Comparison of ENCODE assay signal across 17 cellular contexts in the genomic region with DNA sequence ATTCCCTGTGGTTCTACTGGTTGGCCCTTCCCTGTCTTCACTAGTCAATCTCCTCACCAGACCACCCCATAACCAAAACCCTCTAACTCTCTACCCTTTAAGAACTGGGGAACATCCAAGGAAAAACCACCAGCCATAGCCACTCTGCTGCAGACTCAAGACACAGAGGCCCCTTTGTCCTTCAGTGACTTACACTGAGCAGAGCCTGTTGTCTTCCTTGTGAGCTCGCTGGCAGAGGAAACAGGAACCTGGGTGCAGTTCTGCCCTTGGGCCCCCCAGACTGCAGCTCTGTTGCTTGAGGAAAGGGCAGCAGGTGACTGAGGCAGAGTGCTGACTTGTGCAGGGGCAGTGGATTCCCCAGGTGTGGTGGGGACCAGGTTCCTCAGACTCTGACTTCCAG. TPM values are rescaled to one million over a fixed set of nuclear protein-coding genes. Genes with fewer than 3 reads are reported as not detected.
DNase-seq lines count a peak whose midpoint lies in the region; ATAC-seq lines count a peak whose summit lies in the region.
"Had no signal": no experiment of that assay in that cellular context is flagged by ENCODE, and none has a peak within 500 bp of the region (broad histone marks: within the 10 kb centered on the region; RNA-seq: fewer than 3 reads in every experiment).

No MANE protein-coding gene starts in this region.

- DNase-seq in activated CD4-positive, alpha-beta T cell treated with anti-CD3 and anti-CD28 coated beads, Interleukin-2, amount 10 ng/mL, durations not matched to agents 24 days and 14 days: no peak
- DNase-seq in activated CD4-positive, alpha-beta T cell treated with anti-CD3 and anti-CD28 coated beads, Interleukin-2, amount 50 U/mL, for 48 hours: no peak
- DNase-seq in Kasumi-1 (lab: John Stamatoyannopoulos, UW) (peak; percentile 48 to 49), NCI-H1417 treated with DMSO at 0.1 percent for 48 hours (lab: John Stamatoyannopoulos, UW) (no peak), NCI-H1105 (lab: John Stamatoyannopoulos, UW) (no peak)
- no peak for DNase-seq in activated naive CD8-positive, alpha-beta T cell treated with anti-CD3 and anti-CD28 coated beads, Interleukin-2, amount 10 ng/mL, durations not matched to agents 7 days and 5 days
- DNase-seq in natural killer cell treated with Interleukin-12 subunit alpha and Interleukin-12 subunit beta and Interleukin-15 and Interleukin-18, amount 100 ng/mL, for 72 hours (ENCODE audit: low spot score): no peak
- DNase-seq: DMS79 treated with DMSO at 0.1 percent for 48 hours, mesendoderm, NCI-H1436 treated with DMSO at 0.1 percent for 48 hours, stomach, uterus had no signal

- H3K36me3 Mint-ChIP-seq in activated CD4-positive, alpha-beta T cell treated with anti-CD3 and anti-CD28 coated beads, Interleukin-2, amount 10 ng/mL, durations not matched to agents 24 days and 14 days (ENCODE audit: low read depth): peaks cover 80% of the 10 kb centered on the region
- peaks cover 49% of the 10 kb centered on the region for H3K36me3 Mint-ChIP-seq in activated naive CD8-positive, alpha-beta T cell treated with anti-CD3 and anti-CD28 coated beads, Interleukin-2, amount 10 ng/mL, durations not matched to agents 7 days and 5 days
- peaks cover 37% of the 10 kb centered on the region for H3K36me3 Mint-ChIP-seq in natural killer cell treated with Interleukin-12 subunit alpha and Interleukin-12 subunit beta and Interleukin-15 and Interleukin-18, amount 100 ng/mL, for 72 hours
- H3K36me3 Mint-ChIP-seq: neural progenitor cell had no signal

- peaks cover 66% of the 10 kb centered on the region for H3K4me1 Mint-ChIP-seq in activated CD4-positive, alpha-beta T cell treated with anti-CD3 and anti-CD28 coated beads, Interleukin-2, amount 10 ng/mL, durations not matched to agents 24 days and 14 days
- peaks cover 63% of the 10 kb centered on the region for H3K4me1 Mint-ChIP-seq in activated naive CD8-positive, alpha-beta T cell treated with anti-CD3 and anti-CD28 coated beads, Interleukin-2, amount 10 ng/mL, durations not matched to agents 7 days and 5 days
- peaks cover 39 to 48% of the 10 kb centered on the region in 2 donors for H3K4me1 Mint-ChIP-seq in natural killer cell treated with Interleukin-12 subunit alpha and Interleukin-12 subunit beta and Interleukin-15 and Interleukin-18, amount 100 ng/mL, for 72 hours (ENCODE audit: low read depth in 2 of 2)
- H3K4me1 Mint-ChIP-seq: neural progenitor cell had no signal

- H3K27me3 Mint-ChIP-seq in activated CD4-positive, alpha-beta T cell treated with anti-CD3 and anti-CD28 coated beads, Interleukin-2, amount 10 ng/mL, durations not matched to agents 24 days and 14 days: no peaks in the 10 kb centered on the region
- H3K27me3 Mint-ChIP-seq in activated naive CD8-positive, alpha-beta T cell treated with anti-CD3 and anti-CD28 coated beads, Interleukin-2, amount 10 ng/mL, durations not matched to agents 7 days and 5 days: no peaks in the 10 kb centered on the region
- H3K27me3 Mint-ChIP-seq in natural killer cell treated with Interleukin-12 subunit alpha and Interleukin-12 subunit beta and Interleukin-15 and Interleukin-18, amount 100 ng/mL, for 72 hours: no peaks in the 10 kb centered on the region

- H3K4me3 Mint-ChIP-seq in activated CD4-positive, alpha-beta T cell treated with anti-CD3 and anti-CD28 coated beads, Interleukin-2, amount 10 ng/mL, durations not matched to agents 24 days and 14 days: no peak overlapping the region
- no peak overlapping the region for H3K4me3 Mint-ChIP-seq in activated naive CD8-positive, alpha-beta T cell treated with anti-CD3 and anti-CD28 coated beads, Interleukin-2, amount 10 ng/mL, durations not matched to agents 7 days and 5 days
- H3K4me3 Mint-ChIP-seq in natural killer cell treated with Interleukin-12 subunit alpha and Interleukin-12 subunit beta and Interleukin-15 and Interleukin-18, amount 100 ng/mL, for 72 hours: no peak overlapping the region
- H3K4me3 Mint-ChIP-seq: neural progenitor cell had no signal

- intact Hi-C loops in activated CD4-positive, alpha-beta T cell treated with anti-CD3 and anti-CD28 coated beads, Interleukin-2, amount 10 ng/mL, durations not matched to agents 24 days and 14 days (cut with micrococcal nuclease): no loop called here

- H3K27ac Mint-ChIP-seq in activated CD4-positive, alpha-beta T cell treated with anti-CD3 and anti-CD28 coated beads, Interleukin-2, amount 10 ng/mL, durations not matched to agents 24 days and 14 days: peak overlapping the region; percentile 85
- peak overlapping the region; percentile 78 for H3K27ac Mint-ChIP-seq in activated naive CD8-positive, alpha-beta T cell treated with anti-CD3 and anti-CD28 coated beads, Interleukin-2, amount 10 ng/mL, durations not matched to agents 7 days and 5 days
- H3K27ac Mint-ChIP-seq in natural killer cell treated with Interleukin-12 subunit alpha and Interleukin-12 subunit beta and Interleukin-15 and Interleukin-18, amount 100 ng/mL, for 72 hours: peak overlapping the region; percentile 56 to 62
- H3K27ac Mint-ChIP-seq: neural progenitor cell had no signal

- H3K9me3 Mint-ChIP-seq in activated CD4-positive, alpha-beta T cell treated with anti-CD3 and anti-CD28 coated beads, Interleukin-2, amount 10 ng/mL, durations not matched to agents 24 days and 14 days: no peaks in the 10 kb centered on the region
- no peaks in the 10 kb centered on the region for H3K9me3 Mint-ChIP-seq in activated naive CD8-positive, alpha-beta T cell treated with anti-CD3 and anti-CD28 coated beads, Interleukin-2, amount 10 ng/mL, durations not matched to agents 7 days and 5 days
- H3K9me3 Mint-ChIP-seq in natural killer cell treated with Interleukin-12 subunit alpha and Interleukin-12 subunit beta and Interleukin-15 and Interleukin-18, amount 100 ng/mL, for 72 hours: no peaks in the 10 kb centered on the region
- H3K9me3 Mint-ChIP-seq: neural progenitor cell had no signal

- ATAC-seq in activated naive CD8-positive, alpha-beta T cell treated with anti-CD3 and anti-CD28 coated beads, Interleukin-2, amount 10 ng/mL, durations not matched to agents 7 days and 5 days (ENCODE audit: low read depth): peak; percentile 7
- no peak for ATAC-seq in natural killer cell treated with Interleukin-12 subunit alpha and Interleukin-12 subunit beta and Interleukin-15 and Interleukin-18, amount 100 ng/mL, for 72 hours
- no peak for ATAC-seq in GM18867 (IDR thresholded peaks at IDR 0.05; ENCODE audit: unreplicated experiment)
- ATAC-seq: A549, Panc1, SK-N-SH treated with all-trans-retinoic acid at 6 μM for 48 hours had no signal

- POLR2A ChIA-PET in activated naive CD8-positive, alpha-beta T cell treated with anti-CD3 and anti-CD28 coated beads, Interleukin-2, amount 10 ng/mL, durations not matched to agents 7 days and 5 days (lab: Charles Lee): interaction anchor here (0.6 to 2.2 kb wide), 2 partner anchors 16 to 26 kb away, joined by 5 to 19 read pairs; no protein-coding TSS in a partner anchor

RNA-seq across cellular contexts. Expression of gene ZC3HAV1, which starts 30.6 kb away (rescaled TPM):
- total RNA-seq in activated CD4-positive, alpha-beta T cell treated with anti-CD3 and anti-CD28 coated beads, Interleukin-2, amount 10 ng/mL, durations not matched to agents 24 days and 14 days: 86.1 and 90.5 TPM in 2 replicates
- total RNA-seq in activated naive CD8-positive, alpha-beta T cell treated with anti-CD3 and anti-CD28 coated beads, Interleukin-2, amount 10 ng/mL, durations not matched to agents 7 days and 5 days: 100 to 1,000 TPM; 136 TPM
- 100 to 1,000 TPM in 1 of 2 donors, 10 to 100 TPM in 1; 88.2 to 104 TPM for total RNA-seq in natural killer cell treated with Interleukin-12 subunit alpha and Interleukin-12 subunit beta and Interleukin-15 and Interleukin-18, amount 100 ng/mL, for 72 hours

RNA-seq across cellular contexts. Expression of gene ZC3HAV1L, which starts 43.1 kb away (rescaled TPM):
- total RNA-seq in activated CD4-positive, alpha-beta T cell treated with anti-CD3 and anti-CD28 coated beads, Interleukin-2, amount 10 ng/mL, durations not matched to agents 24 days and 14 days: 36.5 and 38.5 TPM in 2 replicates
- total RNA-seq in activated naive CD8-positive, alpha-beta T cell treated with anti-CD3 and anti-CD28 coated beads, Interleukin-2, amount 10 ng/mL, durations not matched to agents 7 days and 5 days: 10 to 100 TPM; 15.6 to 17.4 TPM
- 1 to 10 TPM; 3.7 to 8.7 TPM for total RNA-seq in natural killer cell treated with Interleukin-12 subunit alpha and Interleukin-12 subunit beta and Interleukin-15 and Interleukin-18, amount 100 ng/mL, for 72 hours

Comparison
In these comparisons a context has a peak if more than half of its experiments do, and no peak if none do; other contexts are left out.
1. DNase-seq: peak in Kasumi-1 (2 of 2); none in activated CD4-positive, alpha-beta T cell treated with anti-CD3 and anti-CD28 coated beads, Interleukin-2, amount 10 ng/mL, durations not matched to agents 24 days and 14 days (single experiment), activated CD4-positive, alpha-beta T cell treated with anti-CD3 and anti-CD28 coated beads, Interleukin-2, amount 50 U/mL, for 48 hours (0 of 2), activated naive CD8-positive, alpha-beta T cell treated with anti-CD3 and anti-CD28 coated beads, Interleukin-2, amount 10 ng/mL, durations not matched to agents 7 days and 5 days (single experiment), natural killer cell treated with Interleukin-12 subunit alpha and Interleukin-12 subunit beta and Interleukin-15 and Interleukin-18, amount 100 ng/mL, for 72 hours (single experiment), NCI-H1417 treated with DMSO at 0.1 percent for 48 hours (single experiment) and NCI-H1105 (single experiment).
2. Peak in every context shown above with its lines, with median percentiles within 50 percentile points of each other: H3K27ac Mint-ChIP-seq.